ENCODE assay signal across 9 cellular contexts in the genomic region with DNA sequence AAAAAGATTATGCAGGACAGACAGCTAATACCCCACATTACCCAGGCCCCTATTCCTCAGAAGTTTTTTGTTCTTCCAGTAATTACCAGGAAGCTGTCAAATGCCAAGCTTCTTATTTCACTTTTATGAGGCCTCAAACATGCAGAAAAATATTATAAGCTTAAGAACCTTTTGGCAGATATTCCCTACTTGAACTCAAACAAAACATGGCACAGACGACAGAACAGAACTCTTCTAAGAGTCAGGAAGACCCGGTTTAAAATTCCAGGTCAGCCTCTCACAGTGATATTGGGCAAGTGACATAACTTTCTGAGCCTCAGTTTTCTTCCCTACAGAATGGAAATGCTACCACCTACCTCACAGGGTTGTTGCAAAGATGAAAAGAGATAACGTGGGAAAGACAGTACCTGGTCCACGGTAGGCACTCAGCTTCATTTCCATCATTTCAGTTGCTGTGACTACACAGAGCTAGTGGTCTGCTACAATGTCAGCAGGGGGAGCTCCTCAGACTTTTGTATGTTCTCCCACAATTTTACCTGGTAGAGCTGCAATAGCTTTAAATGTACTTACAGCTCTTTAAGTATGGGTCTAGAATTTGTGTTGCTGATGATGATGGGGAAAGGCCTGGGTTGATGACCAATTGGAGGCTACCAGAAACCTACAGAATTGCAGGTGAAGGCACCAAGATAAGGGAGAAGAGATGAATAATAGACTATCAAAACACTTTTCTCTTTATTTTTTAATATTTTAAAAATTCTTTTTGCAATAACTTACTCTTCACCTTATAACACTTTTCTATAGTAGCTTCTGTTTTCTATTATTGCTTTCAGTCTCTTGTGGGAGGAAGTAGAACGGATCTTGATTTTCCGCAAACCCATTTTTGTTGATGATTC.
A peak's percentile ranks its signal among the peaks of the same experiment; 100 is the strongest.
DNase-seq lines count a peak whose midpoint lies in the region; ATAC-seq and TF ChIP-seq lines count a peak whose summit lies in the region.
"Had no signal": no experiment of that assay in that cellular context is flagged by ENCODE, and none has a peak within 500 bp of the region (broad histone marks: within the 10 kb centered on the region; RNA-seq: fewer than 3 reads in every experiment).

No MANE protein-coding gene starts in this region.

- WGBS in gastroesophageal sphincter (ENCODE audit: low coverage in 1 of 2), 2 donors, result 55 to 68% methylated on average over 6 of the region's 6 CpGs

- H3K4me1 ChIP-seq in gastroesophageal sphincter, result peaks cover 0 to 52% (median 0%) of the 10 kb centered on the region in 3 donors
- H3K4me1 ChIP-seq: SJSA1 had no signal

- intact Hi-C loops in sciatic nerve (cut with DNase I), result no loop called here

- no peak overlapping the region for H3K4me3 ChIP-seq in gastroesophageal sphincter
- H3K4me3 ChIP-seq: SJSA1 had no signal

- no peak for TF ChIP-seq EP300 in gastroesophageal sphincter (IDR thresholded peaks at IDR 0.05)

- H3K27me3 ChIP-seq in gastroesophageal sphincter, result no peaks in the 10 kb centered on the region
- H3K27me3 ChIP-seq: SJSA1 had no signal

- ATAC-seq in GM21619 (IDR thresholded peaks at IDR 0.05; ENCODE audit: unreplicated experiment), result peak; percentile 52
- ATAC-seq in gastroesophageal sphincter, result no peak
- peak; percentile 32 for ATAC-seq in sciatic nerve
- ATAC-seq in HG03460 (IDR thresholded peaks at IDR 0.05; ENCODE audit: unreplicated experiment), result no peak

- TF ChIP-seq POLR2A in gastroesophageal sphincter (IDR thresholded peaks at IDR 0.05), result peak in 1 of 2 donors; percentile 9

- no peaks in the 10 kb centered on the region for H3K9me3 ChIP-seq in gastroesophageal sphincter
- H3K9me3 ChIP-seq: SJSA1 had no signal

- peak; percentile 13 to 49 (median 17) for TF ChIP-seq CTCF in gastroesophageal sphincter (IDR thresholded peaks at IDR 0.05)

- DNase-seq in COLO829 (ENCODE audit: low spot score), result peak; percentile 14
- DNase-seq in NCI-H226, result peak; percentile 25
- DNase-seq in activated CD4-positive, alpha-beta T cell treated with anti-CD3 and anti-CD28 coated beads, Interleukin-2, amount 50 U/mL, for 1 hour, result peak; percentile 1
- no peak for DNase-seq in sciatic nerve (ENCODE audit: low spot score)
- no peak for DNase-seq in NCI-H774 (lab: John Stamatoyannopoulos, UW)

- no peak overlapping the region for H3K27ac ChIP-seq in gastroesophageal sphincter
- H3K27ac ChIP-seq: SJSA1 had no signal

- H3K36me3 ChIP-seq in gastroesophageal sphincter, result peaks cover 0 to 26% of the 10 kb centered on the region in 2 donors

Comparison
In these comparisons a context has a peak if more than half of its experiments do, and no peak if none do; other contexts are left out.
1. DNase-seq: peak in COLO829 (single experiment), NCI-H226 (single experiment) and activated CD4-positive, alpha-beta T cell treated with anti-CD3 and anti-CD28 coated beads, Interleukin-2, amount 50 U/mL, for 1 hour (single experiment); none in sciatic nerve (single experiment) and NCI-H774 (single experiment).
2. ATAC-seq: peak in GM21619 (single experiment) and sciatic nerve (single experiment); none in gastroesophageal sphincter (single experiment) and HG03460 (single experiment).